ENCODE assay signal across 1 cellular context in genomic region chr19:37370880-37371661, GRCh38.
TF ChIP-seq lines count a peak whose summit lies in the region.

TSS of gene ZNF527 (plus strand) at chr19:37371099. CDS start at chr19:37374199, 3,100 bp downstream.

TF ChIP-seq in HepG2, 621 proteins besides CTCF, POLR2A, EP300 and RAD21 (continued from another document and continues in another):
- TF ChIP-seq FOXP4 (CRISPR knock-in tag; IDR thresholded peaks at IDR 0.05) (peak; percentile 68), HCFC1 (IDR thresholded peaks at IDR 0.05; ENCODE audit: low read depth, low read length) (peak; percentile 99), GATA4 (IDR thresholded peaks at IDR 0.05; ENCODE audit: borderline replicate concordance, low read depth) (0 out of 2 replicates have a peak, but pooled peaks have one; percentile 21), GATAD2A (CRISPR knock-in tag; IDR thresholded peaks at IDR 0.05) (peak; percentile 17; the same call in 1 of the 2 replicates), ZNF569 (CRISPR knock-in tag; IDR thresholded peaks at IDR 0.05; ENCODE audit: borderline replicate concordance) (no peak), ZNF256 (CRISPR knock-in tag; conservative IDR thresholded peaks at IDR 0.05) (0 out of 2 replicates have a peak, but pooled peaks have one; percentile 15), HNRNPLL (IDR thresholded peaks at IDR 0.05; ENCODE audit: low read depth, low read length, poor library complexity, severe bottlenecking) (peak; percentile 76), THAP9 (CRISPR knock-in tag; IDR thresholded peaks at IDR 0.05; ENCODE audit: borderline replicate concordance) (peak; percentile 89; the same call in 1 of the 2 replicates), RFX3 (CRISPR knock-in tag; IDR thresholded peaks at IDR 0.05) (no peak), CENPBD1 (CRISPR knock-in tag; IDR thresholded peaks at IDR 0.05; ENCODE audit: borderline replicate concordance, low read depth) (no peak), ZNF343 (CRISPR knock-in tag; IDR thresholded peaks at IDR 0.05) (no peak), CAMTA2 (CRISPR knock-in tag; IDR thresholded peaks at IDR 0.05; ENCODE audit: borderline replicate concordance) (peak; percentile 59; the same call in 1 of the 2 replicates), ZNF143 (CRISPR knock-in tag; IDR thresholded peaks at IDR 0.05) (peak; percentile 98), IRF9 (CRISPR knock-in tag; IDR thresholded peaks at IDR 0.05; ENCODE audit: borderline replicate concordance) (peak; percentile 74; the same call in 1 of the 2 replicates), RNF2 (conservative IDR thresholded peaks at IDR 0.05; ENCODE audit: low read depth) (peak; percentile 68), ZNF501 (CRISPR knock-in tag; IDR thresholded peaks at IDR 0.05) (peak; percentile 91; the same call in 1 of the 2 replicates), ZNF574 (CRISPR knock-in tag; IDR thresholded peaks at IDR 0.05) (peak; percentile 93), ZBTB7B (CRISPR knock-in tag; IDR thresholded peaks at IDR 0.05) (no peak), ZBTB10 (CRISPR knock-in tag; IDR thresholded peaks at IDR 0.05; ENCODE audit: borderline replicate concordance) (0 out of 2 replicates have a peak, but pooled peaks have one; percentile 43), ISX (CRISPR knock-in tag; conservative IDR thresholded peaks at IDR 0.05) (no peak), ZNF264 (CRISPR knock-in tag; IDR thresholded peaks at IDR 0.05) (peak; percentile 75; the same call in 1 of the 2 replicates), ZNF274 (CRISPR knock-in tag; IDR thresholded peaks at IDR 0.05) (peak; percentile 70; the same call in 1 of the 2 replicates), NFRKB (IDR thresholded peaks at IDR 0.05) (no peak), MED13 (CRISPR knock-in tag; IDR thresholded peaks at IDR 0.05) (peak; percentile 74), STAG1 (CRISPR knock-in tag; IDR thresholded peaks at IDR 0.05) (peak; percentile 9; the same call in 1 of the 2 replicates), AGO2 (optimal IDR thresholded peaks at IDR 0.05; ENCODE audit: low read depth, low read length) (no peak), SALL1 (CRISPR knock-in tag; IDR thresholded peaks at IDR 0.05) (peak; percentile 77), ATF7 (IDR thresholded peaks at IDR 0.05) (no peak), ATF7 (CRISPR knock-in tag; IDR thresholded peaks at IDR 0.05) (peak; percentile 82), MLXIP (CRISPR knock-in tag; IDR thresholded peaks at IDR 0.05; ENCODE audit: borderline replicate concordance) (no peak), RFX1 (IDR thresholded peaks at IDR 0.05) (no peak), ATF4 (CRISPR knock-in tag; IDR thresholded peaks at IDR 0.05) (peak in 1 of 2 experiments; percentile 55; a peak in 1 of 4 replicates), PITX1 (CRISPR knock-in tag; IDR thresholded peaks at IDR 0.05) (peak; percentile 62; the same call in 1 of the 2 replicates), CREB1 (IDR thresholded peaks at IDR 0.05) (peak; percentile 84), CREB1 (CRISPR knock-in tag; IDR thresholded peaks at IDR 0.05) (peak; percentile 90), RFX5 (IDR thresholded peaks at IDR 0.05; ENCODE audit: low read depth, low read length) (no peak; the same call in 1 of the 2 replicates), ZNF800 (CRISPR knock-in tag; IDR thresholded peaks at IDR 0.05) (peak; percentile 70; the same call in 1 of the 2 replicates), BRD4 (CRISPR knock-in tag; IDR thresholded peaks at IDR 0.05) (peak; percentile 31; the same call in 1 of the 2 replicates), HDAC2 (CRISPR knock-in tag; IDR thresholded peaks at IDR 0.05) (peak; percentile 36; the same call in 1 of the 2 replicates), ZNF382 (CRISPR knock-in tag; IDR thresholded peaks at IDR 0.05; ENCODE audit: borderline replicate concordance) (no peak), NR2F6 (IDR thresholded peaks at IDR 0.05) (no peak), NR2F6 (CRISPR knock-in tag; IDR thresholded peaks at IDR 0.05) (peak; percentile 55; the same call in 1 of the 2 replicates), ZNF572 (CRISPR knock-in tag; IDR thresholded peaks at IDR 0.05) (0 out of 2 replicates have a peak, but pooled peaks have one; percentile 36), NPAS2 (CRISPR knock-in tag; IDR thresholded peaks at IDR 0.05; ENCODE audit: borderline replicate concordance) (no peak)
